35 cellular contexts compared by ENCODE assay signal in the genomic region with DNA sequence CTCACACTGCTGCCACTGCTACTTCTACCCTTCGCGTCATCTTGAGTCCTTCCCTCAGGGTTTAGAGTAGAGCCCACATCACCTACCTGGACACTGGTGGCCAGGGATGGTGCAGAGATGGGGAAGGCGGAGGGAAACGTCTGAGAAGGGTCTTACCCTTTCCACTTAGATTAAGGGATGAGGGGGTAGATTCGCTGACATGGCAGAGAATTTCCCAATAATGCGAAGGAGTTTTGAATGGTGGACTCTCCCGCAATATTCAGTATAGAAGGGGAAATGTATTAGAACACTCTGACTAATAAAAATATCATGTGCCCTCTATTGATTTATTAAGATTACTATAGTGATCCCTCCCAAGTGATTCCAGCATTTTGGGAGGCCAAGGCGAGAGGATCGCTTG.
"Had no signal": no experiment of that assay in that cellular context is flagged by ENCODE, and none has a peak within 500 bp of the region (broad histone marks: within the 10 kb centered on the region; RNA-seq: fewer than 3 reads in every experiment).

No MANE protein-coding gene starts in this region.

- DNase-seq: Karpas-422, Kasumi-1, MG63, MM.1S, MV-4-11, NCI-H1048, NCI-H1092, NCI-H1092 treated with DMSO at 0.1 percent for 48 hours, NCI-H1105, NCI-H1105 treated with DMSO at 0.1 percent for 48 hours, NCI-H1417, NCI-H1417 treated with DMSO at 0.1 percent for 48 hours, NCI-H1436, NCI-H1436 treated with DMSO at 0.1 percent for 48 hours, NCI-H146, NCI-H1694, NCI-H1694 treated with DMSO at 0.1 percent for 48 hours, NCI-H187, NCI-H187 treated with DMSO at 0.1 percent for 48 hours, NCI-H1930, NCI-H2029, NCI-H2029 treated with DMSO at 0.1 percent for 48 hours, NCI-H2081, NCI-H2081 treated with DMSO at 0.1 percent for 48 hours, NCI-H2107, NCI-H2171, NCI-H2171 treated with DMSO at 0.1 percent for 48 hours, NCI-H2227 treated with DMSO at 0.1 percent for 48 hours, NCI-H226, NCI-H345, NCI-H446, NCI-H446 treated with DMSO at 0.1 percent for 48 hours, NCI-H510A, NCI-H510A treated with DMSO at 0.1 percent for 48 hours, NCI-H524 had no signal

- H3K9me3 ChIP-seq: MG63 had no signal

- H3K36me3 ChIP-seq: MG63 had no signal

- H3K27me3 ChIP-seq: MG63 had no signal

- H3K4me3 ChIP-seq: MG63 had no signal
